Comparison of ENCODE assay signal across 1 cellular context in genomic region chr20:48148916-48149672, GRCh38.
TF ChIP-seq lines count a peak whose summit lies in the region.

No MANE protein-coding gene starts in this region.

TF ChIP-seq in K562, 482 proteins besides CTCF, POLR2A, EP300 and RAD21 (continued from another document):
- TF ChIP-seq CHD7 (IDR thresholded peaks at IDR 0.05; ENCODE audit: low read depth, low read length): no peak
- peak; percentile 66 for TF ChIP-seq RBM25 (IDR thresholded peaks at IDR 0.05; ENCODE audit: low read depth, low read length, severe bottlenecking)
- TF ChIP-seq RBM17 (IDR thresholded peaks at IDR 0.05; ENCODE audit: borderline replicate concordance, low read depth, low read length): no peak
- peak; percentile 20 for TF ChIP-seq CHD4 (IDR thresholded peaks at IDR 0.05; ENCODE audit: insufficient read depth, insufficient replicate concordance, low read depth, low read length, poor library complexity, severe bottlenecking)
- no peak for TF ChIP-seq SIN3A (IDR thresholded peaks at IDR 0.05; ENCODE audit: borderline replicate concordance in 2 of 2, control insufficient read depth in 1 of 2, low read depth in 2 of 2, low read length in 2 of 2)
- no peak for TF ChIP-seq ZNF175 (CRISPR knock-in tag; IDR thresholded peaks at IDR 0.05; ENCODE audit: low read depth)
- TF ChIP-seq SAFB (IDR thresholded peaks at IDR 0.05; ENCODE audit: borderline replicate concordance, low read depth, low read length): no peak
- TF ChIP-seq HDAC3 (IDR thresholded peaks at IDR 0.05; ENCODE audit: borderline replicate concordance, partially characterized antibody): no peak
